ENCODE assay signal across 1 cellular context in the genomic region with DNA sequence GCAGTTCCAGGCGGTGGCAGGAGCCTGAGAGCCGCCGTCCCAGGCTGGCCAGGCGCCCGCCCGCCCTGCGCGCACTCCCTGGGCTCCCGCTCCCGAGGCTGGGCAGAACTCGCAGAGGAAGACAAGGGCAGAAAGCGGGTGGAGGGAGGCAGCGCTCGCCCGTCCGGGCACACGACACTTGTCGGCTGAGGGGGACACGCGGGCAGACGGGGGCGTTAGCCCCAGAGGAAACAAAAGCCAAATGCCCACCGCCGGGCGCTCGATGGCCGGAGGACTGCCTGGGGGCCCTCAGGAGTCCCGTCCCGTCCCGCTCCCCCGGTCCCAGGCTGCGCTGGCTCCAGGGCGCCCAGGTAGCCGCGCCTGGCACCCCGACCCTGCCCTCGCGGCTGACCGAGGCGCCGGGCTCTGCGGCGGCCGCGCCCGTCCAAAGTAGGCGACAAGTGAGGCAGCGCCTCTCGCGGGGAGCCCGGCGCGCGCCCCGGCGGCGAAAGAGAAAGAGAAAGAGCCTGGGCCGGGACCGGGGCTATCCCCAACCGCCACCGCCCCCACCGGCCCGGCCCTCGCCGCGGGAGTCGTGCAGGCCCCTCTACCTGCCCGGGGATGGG.
TF ChIP-seq lines count a peak whose summit lies in the region.

No MANE protein-coding gene starts in this region.

TF ChIP-seq in GM12878, 131 proteins besides CTCF, POLR2A, EP300 and RAD21 (continued from another document and continues in another):
- TF ChIP-seq, protein P1, sequence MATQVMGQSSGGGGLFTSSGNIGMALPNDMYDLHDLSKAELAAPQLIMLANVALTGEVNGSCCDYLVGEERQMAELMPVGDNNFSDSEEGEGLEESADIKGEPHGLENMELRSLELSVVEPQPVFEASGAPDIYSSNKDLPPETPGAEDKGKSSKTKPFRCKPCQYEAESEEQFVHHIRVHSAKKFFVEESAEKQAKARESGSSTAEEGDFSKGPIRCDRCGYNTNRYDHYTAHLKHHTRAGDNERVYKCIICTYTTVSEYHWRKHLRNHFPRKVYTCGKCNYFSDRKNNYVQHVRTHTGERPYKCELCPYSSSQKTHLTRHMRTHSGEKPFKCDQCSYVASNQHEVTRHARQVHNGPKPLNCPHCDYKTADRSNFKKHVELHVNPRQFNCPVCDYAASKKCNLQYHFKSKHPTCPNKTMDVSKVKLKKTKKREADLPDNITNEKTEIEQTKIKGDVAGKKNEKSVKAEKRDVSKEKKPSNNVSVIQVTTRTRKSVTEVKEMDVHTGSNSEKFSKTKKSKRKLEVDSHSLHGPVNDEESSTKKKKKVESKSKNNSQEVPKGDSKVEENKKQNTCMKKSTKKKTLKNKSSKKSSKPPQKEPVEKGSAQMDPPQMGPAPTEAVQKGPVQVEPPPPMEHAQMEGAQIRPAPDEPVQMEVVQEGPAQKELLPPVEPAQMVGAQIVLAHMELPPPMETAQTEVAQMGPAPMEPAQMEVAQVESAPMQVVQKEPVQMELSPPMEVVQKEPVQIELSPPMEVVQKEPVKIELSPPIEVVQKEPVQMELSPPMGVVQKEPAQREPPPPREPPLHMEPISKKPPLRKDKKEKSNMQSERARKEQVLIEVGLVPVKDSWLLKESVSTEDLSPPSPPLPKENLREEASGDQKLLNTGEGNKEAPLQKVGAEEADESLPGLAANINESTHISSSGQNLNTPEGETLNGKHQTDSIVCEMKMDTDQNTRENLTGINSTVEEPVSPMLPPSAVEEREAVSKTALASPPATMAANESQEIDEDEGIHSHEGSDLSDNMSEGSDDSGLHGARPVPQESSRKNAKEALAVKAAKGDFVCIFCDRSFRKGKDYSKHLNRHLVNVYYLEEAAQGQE (IDR thresholded peaks at IDR 0.05; ENCODE audit: low read depth, low read length) = no peak
- no peak for TF ChIP-seq NR2C1 (IDR thresholded peaks at IDR 0.05)
- TF ChIP-seq SMAD1 (IDR thresholded peaks at IDR 0.05; ENCODE audit: low read depth, partially characterized antibody) = no peak
- TF ChIP-seq, protein P2, sequence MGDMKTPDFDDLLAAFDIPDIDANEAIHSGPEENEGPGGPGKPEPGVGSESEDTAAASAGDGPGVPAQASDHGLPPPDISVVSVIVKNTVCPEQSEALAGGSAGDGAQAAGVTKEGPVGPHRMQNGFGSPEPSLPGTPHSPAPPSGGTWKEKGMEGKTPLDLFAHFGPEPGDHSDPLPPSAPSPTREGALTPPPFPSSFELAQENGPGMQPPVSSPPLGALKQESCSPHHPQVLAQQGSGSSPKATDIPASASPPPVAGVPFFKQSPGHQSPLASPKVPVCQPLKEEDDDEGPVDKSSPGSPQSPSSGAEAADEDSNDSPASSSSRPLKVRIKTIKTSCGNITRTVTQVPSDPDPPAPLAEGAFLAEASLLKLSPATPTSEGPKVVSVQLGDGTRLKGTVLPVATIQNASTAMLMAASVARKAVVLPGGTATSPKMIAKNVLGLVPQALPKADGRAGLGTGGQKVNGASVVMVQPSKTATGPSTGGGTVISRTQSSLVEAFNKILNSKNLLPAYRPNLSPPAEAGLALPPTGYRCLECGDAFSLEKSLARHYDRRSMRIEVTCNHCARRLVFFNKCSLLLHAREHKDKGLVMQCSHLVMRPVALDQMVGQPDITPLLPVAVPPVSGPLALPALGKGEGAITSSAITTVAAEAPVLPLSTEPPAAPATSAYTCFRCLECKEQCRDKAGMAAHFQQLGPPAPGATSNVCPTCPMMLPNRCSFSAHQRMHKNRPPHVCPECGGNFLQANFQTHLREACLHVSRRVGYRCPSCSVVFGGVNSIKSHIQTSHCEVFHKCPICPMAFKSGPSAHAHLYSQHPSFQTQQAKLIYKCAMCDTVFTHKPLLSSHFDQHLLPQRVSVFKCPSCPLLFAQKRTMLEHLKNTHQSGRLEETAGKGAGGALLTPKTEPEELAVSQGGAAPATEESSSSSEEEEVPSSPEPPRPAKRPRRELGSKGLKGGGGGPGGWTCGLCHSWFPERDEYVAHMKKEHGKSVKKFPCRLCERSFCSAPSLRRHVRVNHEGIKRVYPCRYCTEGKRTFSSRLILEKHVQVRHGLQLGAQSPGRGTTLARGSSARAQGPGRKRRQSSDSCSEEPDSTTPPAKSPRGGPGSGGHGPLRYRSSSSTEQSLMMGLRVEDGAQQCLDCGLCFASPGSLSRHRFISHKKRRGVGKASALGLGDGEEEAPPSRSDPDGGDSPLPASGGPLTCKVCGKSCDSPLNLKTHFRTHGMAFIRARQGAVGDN (IDR thresholded peaks at IDR 0.05) = 0 out of 2 replicates have a peak, but pooled peaks have one; percentile 31
- 0 out of 2 replicates have a peak, but pooled peaks have one; percentile 7 for TF ChIP-seq ZNF24 (IDR thresholded peaks at IDR 0.05)
- TF ChIP-seq MEF2B (IDR thresholded peaks at IDR 0.05; ENCODE audit: partially characterized antibody, poor library complexity, severe bottlenecking) = no peak
- no peak for TF ChIP-seq STAT1 (conservative IDR thresholded peaks at IDR 0.05)
- TF ChIP-seq FOXK2 (IDR thresholded peaks at IDR 0.05) = no peak
- no peak for TF ChIP-seq NBN (IDR thresholded peaks at IDR 0.05)
- TF ChIP-seq BMI1 (IDR thresholded peaks at IDR 0.05; ENCODE audit: borderline replicate concordance) = no peak
- TF ChIP-seq NFXL1 (IDR thresholded peaks at IDR 0.05; ENCODE audit: borderline replicate concordance) = no peak
- no peak for TF ChIP-seq RAD51 (IDR thresholded peaks at IDR 0.05)
- TF ChIP-seq, protein P3, sequence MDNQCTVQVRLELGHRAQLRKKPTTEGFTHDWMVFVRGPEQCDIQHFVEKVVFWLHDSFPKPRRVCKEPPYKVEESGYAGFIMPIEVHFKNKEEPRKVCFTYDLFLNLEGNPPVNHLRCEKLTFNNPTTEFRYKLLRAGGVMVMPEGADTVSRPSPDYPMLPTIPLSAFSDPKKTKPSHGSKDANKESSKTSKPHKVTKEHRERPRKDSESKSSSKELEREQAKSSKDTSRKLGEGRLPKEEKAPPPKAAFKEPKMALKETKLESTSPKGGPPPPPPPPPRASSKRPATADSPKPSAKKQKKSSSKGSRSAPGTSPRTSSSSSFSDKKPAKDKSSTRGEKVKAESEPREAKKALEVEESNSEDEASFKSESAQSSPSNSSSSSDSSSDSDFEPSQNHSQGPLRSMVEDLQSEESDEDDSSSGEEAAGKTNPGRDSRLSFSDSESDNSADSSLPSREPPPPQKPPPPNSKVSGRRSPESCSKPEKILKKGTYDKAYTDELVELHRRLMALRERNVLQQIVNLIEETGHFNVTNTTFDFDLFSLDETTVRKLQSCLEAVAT (IDR thresholded peaks at IDR 0.05) = no peak
- TF ChIP-seq PML (IDR thresholded peaks at IDR 0.05; ENCODE audit: low read length) = no peak
- TF ChIP-seq WRNIP1 (IDR thresholded peaks at IDR 0.05; ENCODE audit: borderline replicate concordance, low read depth, low read length) = no peak
- TF ChIP-seq, protein P4, sequence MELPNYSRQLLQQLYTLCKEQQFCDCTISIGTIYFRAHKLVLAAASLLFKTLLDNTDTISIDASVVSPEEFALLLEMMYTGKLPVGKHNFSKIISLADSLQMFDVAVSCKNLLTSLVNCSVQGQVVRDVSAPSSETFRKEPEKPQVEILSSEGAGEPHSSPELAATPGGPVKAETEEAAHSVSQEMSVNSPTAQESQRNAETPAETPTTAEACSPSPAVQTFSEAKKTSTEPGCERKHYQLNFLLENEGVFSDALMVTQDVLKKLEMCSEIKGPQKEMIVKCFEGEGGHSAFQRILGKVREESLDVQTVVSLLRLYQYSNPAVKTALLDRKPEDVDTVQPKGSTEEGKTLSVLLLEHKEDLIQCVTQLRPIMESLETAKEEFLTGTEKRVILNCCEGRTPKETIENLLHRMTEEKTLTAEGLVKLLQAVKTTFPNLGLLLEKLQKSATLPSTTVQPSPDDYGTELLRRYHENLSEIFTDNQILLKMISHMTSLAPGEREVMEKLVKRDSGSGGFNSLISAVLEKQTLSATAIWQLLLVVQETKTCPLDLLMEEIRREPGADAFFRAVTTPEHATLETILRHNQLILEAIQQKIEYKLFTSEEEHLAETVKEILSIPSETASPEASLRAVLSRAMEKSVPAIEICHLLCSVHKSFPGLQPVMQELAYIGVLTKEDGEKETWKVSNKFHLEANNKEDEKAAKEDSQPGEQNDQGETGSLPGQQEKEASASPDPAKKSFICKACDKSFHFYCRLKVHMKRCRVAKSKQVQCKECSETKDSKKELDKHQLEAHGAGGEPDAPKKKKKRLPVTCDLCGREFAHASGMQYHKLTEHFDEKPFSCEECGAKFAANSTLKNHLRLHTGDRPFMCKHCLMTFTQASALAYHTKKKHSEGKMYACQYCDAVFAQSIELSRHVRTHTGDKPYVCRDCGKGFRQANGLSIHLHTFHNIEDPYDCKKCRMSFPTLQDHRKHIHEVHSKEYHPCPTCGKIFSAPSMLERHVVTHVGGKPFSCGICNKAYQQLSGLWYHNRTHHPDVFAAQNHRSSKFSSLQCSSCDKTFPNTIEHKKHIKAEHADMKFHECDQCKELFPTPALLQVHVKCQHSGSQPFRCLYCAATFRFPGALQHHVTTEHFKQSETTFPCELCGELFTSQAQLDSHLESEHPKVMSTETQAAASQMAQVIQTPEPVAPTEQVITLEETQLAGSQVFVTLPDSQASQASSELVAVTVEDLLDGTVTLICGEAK (IDR thresholded peaks at IDR 0.05; ENCODE audit: borderline replicate concordance) = no peak
- no peak for TF ChIP-seq TCF12 (IDR thresholded peaks at IDR 0.05; ENCODE audit: low read depth, low read length)
- TF ChIP-seq HDAC2 (IDR thresholded peaks at IDR 0.05) = no peak
- peak; percentile 47; the same call in 1 of the 2 replicates for TF ChIP-seq DPF2 (IDR thresholded peaks at IDR 0.05)
- no peak for TF ChIP-seq SPI1 (IDR thresholded peaks at IDR 0.05; ENCODE audit: borderline replicate concordance, insufficient read depth, low read depth, low read length)
- no peak for TF ChIP-seq SUZ12 (IDR thresholded peaks at IDR 0.05; ENCODE audit: unreplicated experiment)
- TF ChIP-seq CHD2 (IDR thresholded peaks at IDR 0.05; ENCODE audit: borderline replicate concordance, low read depth, low read length) = peak; percentile 67
- no peak for TF ChIP-seq NFYA (IDR thresholded peaks at IDR 0.05; ENCODE audit: borderline replicate concordance, low read depth, low read length)
- TF ChIP-seq, protein P5, sequence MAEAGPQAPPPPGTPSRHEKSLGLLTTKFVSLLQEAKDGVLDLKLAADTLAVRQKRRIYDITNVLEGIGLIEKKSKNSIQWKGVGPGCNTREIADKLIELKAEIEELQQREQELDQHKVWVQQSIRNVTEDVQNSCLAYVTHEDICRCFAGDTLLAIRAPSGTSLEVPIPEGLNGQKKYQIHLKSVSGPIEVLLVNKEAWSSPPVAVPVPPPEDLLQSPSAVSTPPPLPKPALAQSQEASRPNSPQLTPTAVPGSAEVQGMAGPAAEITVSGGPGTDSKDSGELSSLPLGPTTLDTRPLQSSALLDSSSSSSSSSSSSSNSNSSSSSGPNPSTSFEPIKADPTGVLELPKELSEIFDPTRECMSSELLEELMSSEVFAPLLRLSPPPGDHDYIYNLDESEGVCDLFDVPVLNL (IDR thresholded peaks at IDR 0.05; ENCODE audit: low read depth, low read length) = no peak
- no peak for TF ChIP-seq SMC3 (IDR thresholded peaks at IDR 0.05; ENCODE audit: borderline replicate concordance, low read length)
- TF ChIP-seq, protein P6, sequence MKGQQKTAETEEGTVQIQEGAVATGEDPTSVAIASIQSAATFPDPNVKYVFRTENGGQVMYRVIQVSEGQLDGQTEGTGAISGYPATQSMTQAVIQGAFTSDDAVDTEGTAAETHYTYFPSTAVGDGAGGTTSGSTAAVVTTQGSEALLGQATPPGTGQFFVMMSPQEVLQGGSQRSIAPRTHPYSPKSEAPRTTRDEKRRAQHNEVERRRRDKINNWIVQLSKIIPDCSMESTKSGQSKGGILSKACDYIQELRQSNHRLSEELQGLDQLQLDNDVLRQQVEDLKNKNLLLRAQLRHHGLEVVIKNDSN (IDR thresholded peaks at IDR 0.05; ENCODE audit: borderline replicate concordance, extremely low read length, insufficient read depth, low read depth, low read length) = no peak
- TF ChIP-seq, protein P7, sequence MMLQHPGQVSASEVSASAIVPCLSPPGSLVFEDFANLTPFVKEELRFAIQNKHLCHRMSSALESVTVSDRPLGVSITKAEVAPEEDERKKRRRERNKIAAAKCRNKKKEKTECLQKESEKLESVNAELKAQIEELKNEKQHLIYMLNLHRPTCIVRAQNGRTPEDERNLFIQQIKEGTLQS (IDR thresholded peaks at IDR 0.05; ENCODE audit: borderline replicate concordance, extremely low read depth, low read depth, low read length) = no peak
- TF ChIP-seq HDGF (IDR thresholded peaks at IDR 0.05) = no peak
- TF ChIP-seq, protein P8, sequence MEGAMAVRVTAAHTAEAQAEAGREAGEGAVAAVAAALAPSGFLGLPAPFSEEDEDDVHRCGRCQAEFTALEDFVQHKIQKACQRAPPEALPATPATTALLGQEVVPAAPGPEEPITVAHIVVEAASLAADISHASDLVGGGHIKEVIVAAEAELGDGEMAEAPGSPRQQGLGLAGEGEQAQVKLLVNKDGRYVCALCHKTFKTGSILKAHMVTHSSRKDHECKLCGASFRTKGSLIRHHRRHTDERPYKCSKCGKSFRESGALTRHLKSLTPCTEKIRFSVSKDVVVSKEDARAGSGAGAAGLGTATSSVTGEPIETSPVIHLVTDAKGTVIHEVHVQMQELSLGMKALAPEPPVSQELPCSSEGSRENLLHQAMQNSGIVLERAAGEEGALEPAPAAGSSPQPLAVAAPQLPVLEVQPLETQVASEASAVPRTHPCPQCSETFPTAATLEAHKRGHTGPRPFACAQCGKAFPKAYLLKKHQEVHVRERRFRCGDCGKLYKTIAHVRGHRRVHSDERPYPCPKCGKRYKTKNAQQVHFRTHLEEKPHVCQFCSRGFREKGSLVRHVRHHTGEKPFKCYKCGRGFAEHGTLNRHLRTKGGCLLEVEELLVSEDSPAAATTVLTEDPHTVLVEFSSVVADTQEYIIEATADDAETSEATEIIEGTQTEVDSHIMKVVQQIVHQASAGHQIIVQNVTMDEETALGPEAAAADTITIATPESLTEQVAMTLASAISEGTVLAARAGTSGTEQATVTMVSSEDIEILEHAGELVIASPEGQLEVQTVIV (IDR thresholded peaks at IDR 0.05; ENCODE audit: borderline replicate concordance, partially characterized antibody) = no peak
- TF ChIP-seq TCF3 (IDR thresholded peaks at IDR 0.05; ENCODE audit: borderline replicate concordance, insufficient read depth, low read depth, low read length) = no peak
- TF ChIP-seq, protein P9, sequence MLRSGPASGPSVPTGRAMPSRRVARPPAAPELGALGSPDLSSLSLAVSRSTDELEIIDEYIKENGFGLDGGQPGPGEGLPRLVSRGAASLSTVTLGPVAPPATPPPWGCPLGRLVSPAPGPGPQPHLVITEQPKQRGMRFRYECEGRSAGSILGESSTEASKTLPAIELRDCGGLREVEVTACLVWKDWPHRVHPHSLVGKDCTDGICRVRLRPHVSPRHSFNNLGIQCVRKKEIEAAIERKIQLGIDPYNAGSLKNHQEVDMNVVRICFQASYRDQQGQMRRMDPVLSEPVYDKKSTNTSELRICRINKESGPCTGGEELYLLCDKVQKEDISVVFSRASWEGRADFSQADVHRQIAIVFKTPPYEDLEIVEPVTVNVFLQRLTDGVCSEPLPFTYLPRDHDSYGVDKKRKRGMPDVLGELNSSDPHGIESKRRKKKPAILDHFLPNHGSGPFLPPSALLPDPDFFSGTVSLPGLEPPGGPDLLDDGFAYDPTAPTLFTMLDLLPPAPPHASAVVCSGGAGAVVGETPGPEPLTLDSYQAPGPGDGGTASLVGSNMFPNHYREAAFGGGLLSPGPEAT (IDR thresholded peaks at IDR 0.05; ENCODE audit: low read depth) = no peak
- no peak for TF ChIP-seq POLR2AphosphoS2 (IDR thresholded peaks at IDR 0.05; ENCODE audit: low read depth, low read length)
- no peak for TF ChIP-seq SMAD5 (IDR thresholded peaks at IDR 0.05; ENCODE audit: low read depth)
- no peak for TF ChIP-seq RELA (IDR thresholded peaks at IDR 0.05; ENCODE audit: borderline replicate concordance, partially characterized antibody)
- TF ChIP-seq CBX3 (IDR thresholded peaks at IDR 0.05; ENCODE audit: borderline replicate concordance, low read depth) = no peak
- TF ChIP-seq SUPT20H (IDR thresholded peaks at IDR 0.05; ENCODE audit: borderline replicate concordance, control insufficient read depth, low read depth, low read length) = no peak
- 0 out of 2 replicates have a peak, but pooled peaks have one; percentile 93 for TF ChIP-seq ASH2L (IDR thresholded peaks at IDR 0.05; ENCODE audit: borderline replicate concordance, low read depth)
- TF ChIP-seq CREM (IDR thresholded peaks at IDR 0.05; ENCODE audit: low read depth) = no peak
